In genomic region chr18:50745946-50746345, GRCh38 we compare ENCODE assay signal across 37 cellular contexts.
"Had no signal": no experiment of that assay in that cellular context is flagged by ENCODE, and none has a peak within 500 bp of the region (broad histone marks: within the 10 kb centered on the region; RNA-seq: fewer than 3 reads in every experiment).

No MANE protein-coding gene starts in this region.

- H3K27ac Mint-ChIP-seq: activated CD4-positive, alpha-beta memory T cell treated with anti-CD3 and anti-CD28 coated beads, Interleukin-2, amount 10 ng/mL, durations not matched to agents 7 days and 5 days; activated CD4-positive, alpha-beta T cell treated with anti-CD3 and anti-CD28 coated beads for 36 hours; activated CD4-positive, alpha-beta T cell treated with anti-CD3 and anti-CD28 coated beads, Interleukin-2, amount 10 ng/mL, durations not matched to agents 7 days and 5 days; activated CD8-positive, alpha-beta memory T cell treated with anti-CD3 and anti-CD28 coated beads, Interleukin-2, amount 10 ng/mL, durations not matched to agents 7 days and 5 days; activated CD8-positive, alpha-beta T cell treated with anti-CD3 and anti-CD28 coated beads, Interleukin-2, amount 10 ng/mL, durations not matched to agents 7 days and 5 days; activated naive CD4-positive, alpha-beta T cell treated with anti-CD3 and anti-CD28 coated beads, Interleukin-2, amount 10 ng/mL, durations not matched to agents 7 days and 5 days; activated naive CD4-positive, alpha-beta T cell treated with anti-CD3 and anti-CD28 coated beads, Interleukin-2, amount 50 U/mL, for 24 hours; activated naive CD8-positive, alpha-beta T cell; activated naive CD8-positive, alpha-beta T cell treated with anti-CD3 and anti-CD28 coated beads, Interleukin-2, amount 10 ng/mL, durations not matched to agents 7 days and 5 days; activated naive CD8-positive, alpha-beta T cell treated with anti-CD3 and anti-CD28 coated beads, Interleukin-2, amount 50 U/mL, for 24 hours; activated T-cell treated with anti-CD3 and anti-CD28 coated beads, Interleukin-2, amount 50 U/mL, for 24 hours; activated T-helper 2 cell treated with anti-CD3 and anti-CD28 coated beads, Interferon-gamma antibody, Interleukin-2, Interleukin-4, amounts not matched to agents 10 μg/mL and 5 μg/mL and 100 μg/mL, durations not matched to agents 14 hours and 24 hours and 36 hours; T-helper 1 cell treated with Interleukin-12 subunit alpha and Interleukin-12 subunit beta and Interleukin-4 antibody, amounts not matched to agents 30 μg/mL and 1 μg/mL, for 36 hours; T-helper 2 cell treated with Interferon-gamma antibody and Interleukin-4, amounts not matched to agents 5 μg/mL and 100 μg/mL, for 36 hours; WTC11 had no signal

- DNase-seq: activated CD4-positive, alpha-beta memory T cell treated with anti-CD3 and anti-CD28 coated beads, Interleukin-2, amount 10 ng/mL, durations not matched to agents 7 days and 5 days; activated CD4-positive, alpha-beta T cell treated with anti-CD3 and anti-CD28 coated beads for 1 hour; activated CD4-positive, alpha-beta T cell treated with anti-CD3 and anti-CD28 coated beads for 36 hours; activated CD4-positive, alpha-beta T cell treated with anti-CD3 and anti-CD28 coated beads for 48 hours; activated CD4-positive, alpha-beta T cell treated with anti-CD3 and anti-CD28 coated beads, Interleukin-2, amount 10 ng/mL, durations not matched to agents 7 days and 5 days; activated CD4-positive, alpha-beta T cell treated with anti-CD3 and anti-CD28 coated beads, Interleukin-2, amount 50 U/mL, for 48 hours; activated CD4-positive, CD25-positive, alpha-beta regulatory T cell; activated CD8-positive, alpha-beta memory T cell treated with anti-CD3 and anti-CD28 coated beads for 24 hours; activated CD8-positive, alpha-beta memory T cell treated with anti-CD3 and anti-CD28 coated beads, Interleukin-2, amount 10 ng/mL, durations not matched to agents 7 days and 5 days; activated CD8-positive, alpha-beta memory T cell treated with anti-CD3 and anti-CD28 coated beads, Interleukin-2, amount 50 U/mL, for 48 hours; activated CD8-positive, alpha-beta T cell treated with anti-CD3 and anti-CD28 coated beads, Interleukin-2, amount 10 ng/mL, durations not matched to agents 7 days and 5 days; activated effector memory CD4-positive, alpha-beta T cell treated with Interleukin-2 at 50 U/mL for 16 hours; activated gamma-delta T cell; activated naive CD4-positive, alpha-beta T cell treated with anti-CD3 and anti-CD28 coated beads, Interleukin-2, amount 10 ng/mL, durations not matched to agents 7 days and 5 days; activated naive CD4-positive, alpha-beta T cell treated with Interleukin-2 at 50 U/mL for 16 hours; activated naive CD8-positive, alpha-beta T cell treated with anti-CD3 and anti-CD28 coated beads, Interleukin-2, amount 10 ng/mL, durations not matched to agents 7 days and 5 days; activated naive CD8-positive, alpha-beta T cell treated with anti-CD3 and anti-CD28 coated beads, Interleukin-2, amount 50 U/mL, for 24 hours; activated T-cell treated with anti-CD3 and anti-CD28 coated beads, Interleukin-2, amount 50 U/mL, for 24 hours; activated T-cell treated with anti-CD3 and anti-CD28 coated beads, Interleukin-2, amount 50 U/mL, for 48 hours; amygdala; anterior cingulate cortex; cerebellar nuclear complex; T-helper 1 cell; T-helper 2 cell; T-helper 9 cell had no signal

- H3K36me3 ChIP-seq: ascending aorta, cardiac muscle cell had no signal

- H3K9me3 ChIP-seq: ascending aorta had no signal

- H3K9me3 Mint-ChIP-seq: activated CD4-positive, alpha-beta memory T cell treated with anti-CD3 and anti-CD28 coated beads, Interleukin-2, amount 10 ng/mL, durations not matched to agents 7 days and 5 days; activated CD4-positive, alpha-beta T cell treated with anti-CD3 and anti-CD28 coated beads, Interleukin-2, amount 10 ng/mL, durations not matched to agents 7 days and 5 days; activated naive CD4-positive, alpha-beta T cell treated with anti-CD3 and anti-CD28 coated beads, Interleukin-2, amount 10 ng/mL, durations not matched to agents 7 days and 5 days; activated naive CD4-positive, alpha-beta T cell treated with anti-CD3 and anti-CD28 coated beads, Interleukin-2, amount 50 U/mL, for 24 hours; activated naive CD8-positive, alpha-beta T cell treated with anti-CD3 and anti-CD28 coated beads, Interleukin-2, amount 10 ng/mL, durations not matched to agents 7 days and 5 days; activated naive CD8-positive, alpha-beta T cell treated with anti-CD3 and anti-CD28 coated beads, Interleukin-2, amount 50 U/mL, for 24 hours; activated T-cell treated with anti-CD3 and anti-CD28 coated beads, Interleukin-2, amount 50 U/mL, for 24 hours; activated T-helper 2 cell treated with anti-CD3 and anti-CD28 coated beads, Interferon-gamma antibody, Interleukin-2, Interleukin-4, amounts not matched to agents 10 μg/mL and 5 μg/mL and 100 μg/mL, durations not matched to agents 14 hours and 24 hours and 36 hours; central memory CD8-positive, alpha-beta T cell; T-helper 1 cell treated with Interleukin-12 subunit alpha and Interleukin-12 subunit beta and Interleukin-4 antibody, amounts not matched to agents 30 μg/mL and 1 μg/mL, for 36 hours; T-helper 2 cell treated with Interferon-gamma antibody and Interleukin-4, amounts not matched to agents 5 μg/mL and 100 μg/mL, for 36 hours had no signal

- H3K4me3 Mint-ChIP-seq: activated CD4-positive, alpha-beta memory T cell treated with anti-CD3 and anti-CD28 coated beads, Interleukin-2, amount 10 ng/mL, durations not matched to agents 7 days and 5 days; activated CD4-positive, alpha-beta T cell treated with anti-CD3 and anti-CD28 coated beads for 36 hours; activated CD4-positive, alpha-beta T cell treated with anti-CD3 and anti-CD28 coated beads, Interleukin-2, amount 10 ng/mL, durations not matched to agents 7 days and 5 days; activated CD8-positive, alpha-beta memory T cell treated with anti-CD3 and anti-CD28 coated beads, Interleukin-2, amount 10 ng/mL, durations not matched to agents 7 days and 5 days; activated CD8-positive, alpha-beta T cell treated with anti-CD3 and anti-CD28 coated beads, Interleukin-2, amount 10 ng/mL, durations not matched to agents 7 days and 5 days; activated naive CD4-positive, alpha-beta T cell treated with anti-CD3 and anti-CD28 coated beads, Interleukin-2, amount 10 ng/mL, durations not matched to agents 7 days and 5 days; activated naive CD4-positive, alpha-beta T cell treated with anti-CD3 and anti-CD28 coated beads, Interleukin-2, amount 50 U/mL, for 24 hours; activated naive CD8-positive, alpha-beta T cell; activated naive CD8-positive, alpha-beta T cell treated with anti-CD3 and anti-CD28 coated beads, Interleukin-2, amount 10 ng/mL, durations not matched to agents 7 days and 5 days; activated naive CD8-positive, alpha-beta T cell treated with anti-CD3 and anti-CD28 coated beads, Interleukin-2, amount 50 U/mL, for 24 hours; activated T-cell treated with anti-CD3 and anti-CD28 coated beads, Interleukin-2, amount 50 U/mL, for 24 hours; brain; central memory CD8-positive, alpha-beta T cell; T-helper 1 cell treated with Interleukin-12 subunit alpha and Interleukin-12 subunit beta and Interleukin-4 antibody, amounts not matched to agents 30 μg/mL and 1 μg/mL, for 36 hours; T-helper 2 cell treated with Interferon-gamma antibody and Interleukin-4, amounts not matched to agents 5 μg/mL and 100 μg/mL, for 36 hours; WTC11 had no signal

- H3K4me3 ChIP-seq: ascending aorta, cardiac muscle cell had no signal

- ATAC-seq: activated CD4-positive, alpha-beta T cell treated with anti-CD3 and anti-CD28 coated beads for 36 hours; activated CD4-positive, CD25-positive, alpha-beta regulatory T cell treated with anti-CD3 and anti-CD28 coated beads, Interleukin-2, amount 50 U/mL, for 24 hours; activated CD8-positive, alpha-beta memory T cell treated with anti-CD3 and anti-CD28 coated beads, Interleukin-2, amount 10 ng/mL, durations not matched to agents 7 days and 5 days; activated CD8-positive, alpha-beta T cell treated with anti-CD3 and anti-CD28 coated beads, Interleukin-2, amount 10 ng/mL, durations not matched to agents 7 days and 5 days; activated naive CD8-positive, alpha-beta T cell treated with anti-CD3 and anti-CD28 coated beads, Interleukin-2, amount 50 U/mL, for 24 hours; WTC11 had no signal

- H3K27ac ChIP-seq: ascending aorta, VCaP had no signal

- H3K27me3 ChIP-seq: ascending aorta, cardiac muscle cell had no signal

- H3K4me1 Mint-ChIP-seq: activated CD4-positive, alpha-beta memory T cell treated with anti-CD3 and anti-CD28 coated beads, Interleukin-2, amount 10 ng/mL, durations not matched to agents 7 days and 5 days; activated CD4-positive, alpha-beta T cell treated with anti-CD3 and anti-CD28 coated beads for 36 hours; activated CD4-positive, alpha-beta T cell treated with anti-CD3 and anti-CD28 coated beads, Interleukin-2, amount 10 ng/mL, durations not matched to agents 7 days and 5 days; activated CD8-positive, alpha-beta memory T cell treated with anti-CD3 and anti-CD28 coated beads, Interleukin-2, amount 10 ng/mL, durations not matched to agents 7 days and 5 days; activated naive CD4-positive, alpha-beta T cell treated with anti-CD3 and anti-CD28 coated beads, Interleukin-2, amount 10 ng/mL, durations not matched to agents 7 days and 5 days; activated naive CD4-positive, alpha-beta T cell treated with anti-CD3 and anti-CD28 coated beads, Interleukin-2, amount 50 U/mL, for 24 hours; activated naive CD8-positive, alpha-beta T cell treated with anti-CD3 and anti-CD28 coated beads, Interleukin-2, amount 10 ng/mL, durations not matched to agents 7 days and 5 days; activated naive CD8-positive, alpha-beta T cell treated with anti-CD3 and anti-CD28 coated beads, Interleukin-2, amount 50 U/mL, for 24 hours; central memory CD8-positive, alpha-beta T cell had no signal
